In genomic region chr10:124708922-124709520, GRCh38 we compare ENCODE assay signal across 10 cellular contexts. TPM values are rescaled to one million over a fixed set of nuclear protein-coding genes. Genes with fewer than 3 reads are reported as not detected.
DNase-seq lines count a peak whose midpoint lies in the region; ATAC-seq and TF ChIP-seq lines count a peak whose summit lies in the region.
"Had no signal": no experiment of that assay in that cellular context is flagged by ENCODE, and none has a peak within 500 bp of the region (broad histone marks: within the 10 kb centered on the region; RNA-seq: fewer than 3 reads in every experiment).

No MANE protein-coding gene starts in this region.

- 56 to 69% (median 56%) methylated on average over 10 to 11 of the region's 11 CpGs for WGBS in ovary, 3 donors

- intact Hi-C loops in CD4-positive, alpha-beta T cell (cut with DNase I, micrococcal nuclease), result loop anchor here in 1 of 2 experiments (5.0 kb wide), 1 partner anchor 33 kb away; the partner anchor contains the start of gene FAM53B
- intact Hi-C loops in ovary (cut with DNase I), result no loop called here

- no peaks in the 10 kb centered on the region for H3K27me3 ChIP-seq in CD4-positive, alpha-beta T cell (ENCODE audit: control insufficient read depth, insufficient read depth, low read length)
- H3K27me3 ChIP-seq in ovary, result no peaks in the 10 kb centered on the region

- TF ChIP-seq POLR2A in ovary (IDR thresholded peaks at IDR 0.05), result no peak

- no peak for TF ChIP-seq CTCF in CD4-positive, alpha-beta T cell (IDR thresholded peaks at IDR 0.05)
- no peak for TF ChIP-seq CTCF in ovary (IDR thresholded peaks at IDR 0.05)

- ATAC-seq in CD4-positive, alpha-beta T cell (ENCODE audit: poor library complexity), result peak; percentile 37
- no peak for ATAC-seq in GM19324 (IDR thresholded peaks at IDR 0.05; ENCODE audit: low FRiP score, unreplicated experiment)
- ATAC-seq in left lobe of liver, result no peak

- H3K4me1 ChIP-seq in ovary (ENCODE audit: insufficient read depth), result peaks cover 55% of the 10 kb centered on the region

- peak overlapping the region; percentile 91 for H3K27ac Mint-ChIP-seq in CD4-positive, alpha-beta T cell

- H3K4me1 Mint-ChIP-seq in CD4-positive, alpha-beta T cell (ENCODE audit: low read depth), result peaks cover 90% of the 10 kb centered on the region

- no peak for TF ChIP-seq EP300 in ovary (IDR thresholded peaks at IDR 0.05)

- no peaks in the 10 kb centered on the region for H3K9me3 Mint-ChIP-seq in CD4-positive, alpha-beta T cell

- H3K4me3 Mint-ChIP-seq in CD4-positive, alpha-beta T cell, result no peak overlapping the region

- POLR2A ChIA-PET in CD4-positive, alpha-beta T cell (lab: Charles Lee), result interaction anchor here (1.0 to 10.2 kb wide), 5 partner anchors 8 to 33 kb away, joined by 3 to 133 read pairs (median 7); no protein-coding TSS in a partner anchor

- H3K36me3 Mint-ChIP-seq in CD4-positive, alpha-beta T cell (ENCODE audit: low read depth), result peaks cover 29% of the 10 kb centered on the region

- no peaks in the 10 kb centered on the region for H3K36me3 ChIP-seq in ovary

- no peak for DNase-seq in CD4-positive, alpha-beta T cell
- DNase-seq in NCI-H748 treated with DMSO at 0.1 percent for 48 hours (lab: John Stamatoyannopoulos, UW) (peak; percentile 57), epithelial cell of prostate (ENCODE audit: low read depth, low spot score) (no peak), ovary (peak in 1 of 5 donors; percentile 37), LoVo (ENCODE audit: low spot score) (no peak), left lobe of liver (ENCODE audit: low spot score) (no peak), NCI-H526 treated with DMSO at 0.1 percent for 48 hours (lab: John Stamatoyannopoulos, UW) (no peak)
- DNase-seq: GDM1, trophoblast cell had no signal

- CTCF ChIA-PET in CD4-positive, alpha-beta T cell (lab: Charles Lee), result interaction anchor here (1.3 to 3.5 kb wide), 2 partner anchors 10 to 77 kb away, joined by 3 to 22 read pairs; no protein-coding TSS in a partner anchor

- H3K27me3 Mint-ChIP-seq in CD4-positive, alpha-beta T cell, result no peaks in the 10 kb centered on the region

- H3K4me3 ChIP-seq in ovary, result no peak overlapping the region

- H3K9me3 ChIP-seq in CD4-positive, alpha-beta T cell (ENCODE audit: control insufficient read depth, low read length), result no peaks in the 10 kb centered on the region
- no peaks in the 10 kb centered on the region for H3K9me3 ChIP-seq in ovary

- H3K27ac ChIP-seq in CD4-positive, alpha-beta T cell (ENCODE audit: low read depth, low read length), result no peak overlapping the region
- H3K27ac ChIP-seq in epithelial cell of prostate, result peak overlapping the region; percentile 53
- peak overlapping the region; percentile 52 to 96 for H3K27ac ChIP-seq in ovary

RNA-seq across cellular contexts. Expression of gene FAM53B, which starts 35.2 kb away (rescaled TPM):
- 10 to 100 TPM; 32.9 to 33.6 TPM for total RNA-seq in CD4-positive, alpha-beta T cell
- total RNA-seq in ovary, result 10 to 100 TPM; 29.8 to 77.6 (median 47.8) TPM
- polyA plus RNA-seq in ovary, result 10 to 100 TPM in 1 of 2 donors, 1 to 10 TPM in 1; 9.7 to 21.3 TPM
- total RNA-seq in left lobe of liver, result 5.7 TPM
